Comparison of ENCODE assay signal across 8 cellular contexts in the genomic region with DNA sequence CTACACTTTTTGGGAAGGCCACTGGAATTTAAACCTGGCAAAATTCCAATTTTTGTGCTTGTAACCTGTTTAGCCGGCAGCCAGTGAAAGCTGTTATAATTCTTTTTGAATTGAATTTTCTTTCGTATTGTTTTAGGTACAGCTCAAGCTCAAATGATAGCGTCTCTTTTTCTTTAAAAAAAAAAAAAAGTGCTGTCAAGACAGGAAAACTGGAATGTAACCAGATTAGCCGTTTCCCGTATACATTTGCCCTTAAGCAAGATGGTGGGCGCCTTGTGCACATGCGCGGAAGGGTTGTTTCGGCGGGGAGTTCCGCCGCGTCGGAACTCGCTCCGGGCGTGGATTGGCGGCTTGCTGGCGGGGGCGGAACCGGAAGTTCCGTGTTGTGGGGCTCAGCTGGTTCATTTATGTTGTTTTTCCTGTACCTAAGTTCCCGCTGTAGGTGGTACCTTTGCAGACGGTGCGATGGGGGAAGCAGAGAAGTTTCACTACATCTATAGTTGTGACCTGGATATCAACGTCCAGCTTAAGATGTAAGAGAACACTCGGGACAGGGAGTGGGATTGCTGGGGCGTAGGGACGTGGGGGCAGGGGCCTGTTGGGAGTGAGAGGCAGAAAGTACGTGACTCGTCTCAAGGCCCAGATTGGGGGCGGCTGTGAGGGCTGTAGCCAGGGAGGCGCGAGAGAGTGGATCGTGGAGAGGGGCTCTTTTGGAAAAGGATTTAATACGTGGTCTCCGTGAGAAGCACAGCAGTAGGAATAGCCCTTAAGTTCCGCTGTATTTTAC. TPM values are rescaled to one million over a fixed set of nuclear protein-coding genes. Genes with fewer than 3 reads are reported as not detected.
A peak's percentile ranks its signal among the peaks of the same experiment; 100 is the strongest.
DNase-seq lines count a peak whose midpoint lies in the region; ATAC-seq, FAIRE-seq and TF ChIP-seq lines count a peak whose summit lies in the region.

A gene (plus strand): TSS at position 408 of the 787 bp plus-strand sequence. CDS start 58 bp downstream, at position 466.

- TF ChIP-seq CTCF in 22Rv1 (IDR thresholded peaks at IDR 0.05) (no peak), body of pancreas (IDR thresholded peaks at IDR 0.05) (no peak)

- intact Hi-C loops in body of pancreas (cut with DNase I): no loop called here
- intact Hi-C loops in sciatic nerve (cut with DNase I): no loop called here

- H3K27me3 ChIP-seq in body of pancreas: no peaks in the 10 kb centered on the region

- DNase-seq in NCI-H2107 treated with DMSO at 0.1 percent for 48 hours (lab: John Stamatoyannopoulos, UW; ENCODE audit: unreplicated experiment) (peak; percentile 94), body of pancreas (peak; percentile 96 to 98 (median 97)), iPS DF 19.7 (ENCODE audit: low read depth, low spot score) (peak; percentile 89), sciatic nerve (ENCODE audit: low spot score) (peak; percentile 98)

- peak; percentile 95 for FAIRE-seq in TTC549 (lab: Jason Lieb, UNC)

- TF ChIP-seq POLR2A in body of pancreas (IDR thresholded peaks at IDR 0.05): peak in 2 of 3 donors; percentile 66 to 67

- 0 to 1% methylated on average over 38 of the region's 38 CpGs for WGBS in body of pancreas, 2 donors

- ATAC-seq in GM18520 (IDR thresholded peaks at IDR 0.05; ENCODE audit: unreplicated experiment) (peak; percentile 95), HG03064 (IDR thresholded peaks at IDR 0.05; ENCODE audit: low read depth, unreplicated experiment) (peak; percentile 96), body of pancreas (peak; percentile 100), sciatic nerve (peak; percentile 100)

- H3K4me1 ChIP-seq in body of pancreas: peaks cover 18% of the 10 kb centered on the region

- H3K36me3 ChIP-seq in body of pancreas (replicated peaks in 1 of 2; ENCODE audit: insufficient read depth in 1 of 2, low read depth in 2 of 2): peaks cover 0 to 2% of the 10 kb centered on the region in 2 donors

- peak within 1 kb of the TSS; percentile 36 for H3K27ac ChIP-seq in 22Rv1
- peak within 1 kb of the TSS; percentile 21 to 76 (median 54) for H3K27ac ChIP-seq in body of pancreas

- peak within 1 kb of the TSS; percentile 55 to 74 for H3K4me3 ChIP-seq in body of pancreas

- no peaks in the 10 kb centered on the region for H3K9me3 ChIP-seq in body of pancreas

RNA-seq across cellular contexts. Expression of the gene that starts here (rescaled TPM):
- total RNA-seq in body of pancreas (10 to 100 TPM; 23.1 to 31.0 TPM), sciatic nerve (74.8 TPM)

Comparison
In these comparisons a context has a peak if more than half of its experiments do, and no peak if none do; other contexts are left out.
1. Peak in every context shown above with its lines: DNase-seq, ATAC-seq, H3K4me3 ChIP-seq and H3K27ac ChIP-seq.